1 cellular context compared by ENCODE assay signal in genomic region chr5:98774192-98775046, GRCh38.
A peak's percentile ranks its signal among the peaks of the same experiment; 100 is the strongest.
TF ChIP-seq lines count a peak whose summit lies in the region.

No MANE protein-coding gene starts in this region.

TF ChIP-seq in HEK293, 187 proteins besides CTCF, POLR2A, EP300 and RAD21 (continued from another document):
- TF ChIP-seq ZNF18 (tag by site-specific recombination; IDR thresholded peaks at IDR 0.05) (0 out of 2 replicates have a peak, but pooled peaks have one; percentile 18), ZBTB8A (tag by site-specific recombination; IDR thresholded peaks at IDR 0.05) (peak; percentile 97), WT1 (tag by site-specific recombination; IDR thresholded peaks at IDR 0.05) (peak; percentile 46; the same call in 1 of the 2 replicates), OSR2 (tag by site-specific recombination; IDR thresholded peaks at IDR 0.05) (peak; percentile 71; the same call in 1 of the 2 replicates), ZNF785 (tag by site-specific recombination; IDR thresholded peaks at IDR 0.05) (no peak), ZBTB26 (tag by site-specific recombination; optimal IDR thresholded peaks at IDR 0.05) (peak; percentile 58), ZNF654 (tag by site-specific recombination; IDR thresholded peaks at IDR 0.05; ENCODE audit: low read depth) (no peak), ZNF585B (tag by site-specific recombination; IDR thresholded peaks at IDR 0.05) (no peak), ZSCAN16 (tag by site-specific recombination; IDR thresholded peaks at IDR 0.05) (peak; percentile 58; the same call in 1 of the 2 replicates), ZNF121 (tag by site-specific recombination; IDR thresholded peaks at IDR 0.05) (no peak), ZFHX2 (tag by site-specific recombination; conservative IDR thresholded peaks at IDR 0.05) (peak; percentile 67), ZNF449 (tag by site-specific recombination; IDR thresholded peaks at IDR 0.05) (no peak; the same call in 1 of the 2 replicates), SP2 (tag by site-specific recombination; IDR thresholded peaks at IDR 0.05) (peak; percentile 79), ZNF423 (tag by site-specific recombination; IDR thresholded peaks at IDR 0.05) (peak; percentile 27; the same call in 1 of the 2 replicates), ZNF398 (tag by site-specific recombination; IDR thresholded peaks at IDR 0.05) (peak; percentile 38), ZSCAN4 (tag by site-specific recombination; IDR thresholded peaks at IDR 0.05) (no peak), ZNF26 (tag by site-specific recombination; IDR thresholded peaks at IDR 0.05) (no peak), SP7 (tag by site-specific recombination; IDR thresholded peaks at IDR 0.05) (peak; percentile 85), PRDM4 (tag by site-specific recombination; IDR thresholded peaks at IDR 0.05) (peak; percentile 54), ZNF600 (tag by site-specific recombination; IDR thresholded peaks at IDR 0.05) (peak; percentile 96), HOXD13 (CRISPR knock-in tag; IDR thresholded peaks at IDR 0.05; ENCODE audit: borderline replicate concordance) (no peak), ZNF473 (tag by site-specific recombination; IDR thresholded peaks at IDR 0.05) (no peak), PRDM6 (tag by site-specific recombination; IDR thresholded peaks at IDR 0.05) (peak; percentile 44; the same call in 1 of the 2 replicates), ZNF629 (tag by site-specific recombination; IDR thresholded peaks at IDR 0.05) (peak; percentile 62), ZNF623 (tag by site-specific recombination; IDR thresholded peaks at IDR 0.05) (peak; percentile 18; the same call in 1 of the 2 replicates), ZFP3 (tag by site-specific recombination; IDR thresholded peaks at IDR 0.05; ENCODE audit: low read depth) (no peak), ZNF341 (tag by site-specific recombination; IDR thresholded peaks at IDR 0.05; ENCODE audit: low read depth) (peak; percentile 96), ZNF426 (tag by site-specific recombination; IDR thresholded peaks at IDR 0.05) (no peak), ZNF416 (tag by site-specific recombination; IDR thresholded peaks at IDR 0.05) (no peak), KLF8 (tag by site-specific recombination; IDR thresholded peaks at IDR 0.05) (peak; percentile 69; the same call in 1 of the 2 replicates), ZNF148 (tag by site-specific recombination; IDR thresholded peaks at IDR 0.05; ENCODE audit: borderline replicate concordance) (no peak), ZNF677 (tag by site-specific recombination; IDR thresholded peaks at IDR 0.05) (no peak), OVOL3 (tag by site-specific recombination; IDR thresholded peaks at IDR 0.05) (no peak), TSHZ1 (tag by site-specific recombination; IDR thresholded peaks at IDR 0.05; ENCODE audit: borderline replicate concordance) (peak; percentile 59; the same call in 1 of the 2 replicates)
